Comparison of ENCODE assay signal across 12 cellular contexts in genomic region chr16:65546353-65546791, GRCh38.
DNase-seq lines count a peak whose midpoint lies in the region; ATAC-seq and TF ChIP-seq lines count a peak whose summit lies in the region.
"Had no signal": no experiment of that assay in that cellular context is flagged by ENCODE, and none has a peak within 500 bp of the region (broad histone marks: within the 10 kb centered on the region; RNA-seq: fewer than 3 reads in every experiment).

No MANE protein-coding gene starts in this region.

- no TSS peak for BruUV-seq in PC-3 (replicated peaks; lab: Mats Ljungman, UMichigan)

- H3K9me2 ChIP-seq in PC-3 (replicated peaks; ENCODE audit: low read length), result no peaks in the 10 kb centered on the region

- intact Hi-C loops in PC-3 (cut with micrococcal nuclease), result no loop called here

- no peaks in the 10 kb centered on the region for H3F3A ChIP-seq in PC-3 (ENCODE audit: low read length, unreplicated experiment)

- TF ChIP-seq CTCF in RWPE2 (IDR thresholded peaks at IDR 0.05; ENCODE audit: poor library complexity, severe bottlenecking) (no peak), fibroblast of lung (conservative IDR thresholded peaks at IDR 0.05 in 1 of 2, IDR thresholded peaks at IDR 0.05 in 1 of 2; ENCODE audit: low read depth in 1 of 2, low read length in 2 of 2) (no peak), PC-3 (conservative IDR thresholded peaks at IDR 0.05; ENCODE audit: low read depth, low read length) (no peak), GM13977 (IDR thresholded peaks at IDR 0.05; ENCODE audit: extremely low read depth, insufficient read depth, missing control alignments) (no peak)

- peak overlapping the region; percentile 78 for H3K27ac ChIP-seq in RWPE2 (ENCODE audit: poor library complexity, severe bottlenecking)
- H3K27ac ChIP-seq in fibroblast of lung (ENCODE audit: insufficient read depth, low read length), result no peak overlapping the region
- peak overlapping the region; percentile 98 for H3K27ac ChIP-seq in mesodermal cell (ENCODE audit: low read depth, low read length, severe bottlenecking)
- no peak overlapping the region for H3K27ac ChIP-seq in PC-3 (ENCODE audit: low read length)
- H3K27ac ChIP-seq: vagina had no signal

- H4K20me1 ChIP-seq in fibroblast of lung (ENCODE audit: control insufficient read depth, extremely low read depth, insufficient read depth, low read length) (no peaks in the 10 kb centered on the region), PC-3 (ENCODE audit: low read length) (no peaks in the 10 kb centered on the region)

- H3K4me2 ChIP-seq in fibroblast of lung (ENCODE audit: extremely low read depth, insufficient read depth, low read length) (peak overlapping the region; percentile 88), PC-3 (ENCODE audit: low read length) (no peak overlapping the region)

- WGBS in mesodermal cell (ENCODE audit: insufficient coverage in 2 of 2), 2 experiments, result 61 to 67% methylated on average over 1 to 2 of the region's 3 CpGs

- no peaks in the 10 kb centered on the region for H3K27me3 ChIP-seq in RWPE2 (ENCODE audit: insufficient read depth, poor library complexity, severe bottlenecking)
- H3K27me3 ChIP-seq in fibroblast of lung (ENCODE audit: control insufficient read depth, insufficient read depth, low read length), result no peaks in the 10 kb centered on the region
- no peaks in the 10 kb centered on the region for H3K27me3 ChIP-seq in PC-3 (ENCODE audit: low read length)
- H3K27me3 ChIP-seq: vagina had no signal

- H3K9me3 ChIP-seq in RWPE2 (ENCODE audit: severe bottlenecking) (no peaks in the 10 kb centered on the region), fibroblast of lung (ENCODE audit: control insufficient read depth, insufficient read depth, low read depth, low read length) (no peaks in the 10 kb centered on the region), mesodermal cell (ENCODE audit: control insufficient read depth, low read length) (peaks cover 8% of the 10 kb centered on the region), PC-3 (ENCODE audit: low read length) (no peaks in the 10 kb centered on the region)
- H3K9me3 ChIP-seq: vagina had no signal

- H3K4me1 ChIP-seq in RWPE2 (ENCODE audit: insufficient read depth, poor library complexity, severe bottlenecking) (peaks cover 15% of the 10 kb centered on the region), fibroblast of lung (ENCODE audit: control insufficient read depth, extremely low read depth, insufficient read depth, low read length) (peaks cover 19% of the 10 kb centered on the region), mesodermal cell (ENCODE audit: control insufficient read depth, insufficient read depth, low read length, poor library complexity, severe bottlenecking) (peaks cover 46% of the 10 kb centered on the region), PC-3 (ENCODE audit: insufficient read depth, low read length) (peaks cover 21% of the 10 kb centered on the region)

- in situ Hi-C loops in GM13977 (cut with MboI; ENCODE audit: low pct_unique_long_range_greater_than_20kb, low sequenced_read_pairs, unreplicated experiment), result no loop called here

- CTCF ChIA-PET in PC-3 (lab: Charles Lee), result no interaction called here

- DNase-seq in EL, result peak; percentile 17
- no peak for DNase-seq in RWPE2 (ENCODE audit: low spot score)
- DNase-seq in fibroblast of lung (ENCODE audit: low read depth in 2 of 2), result peak; percentile 45 to 84
- no peak for DNase-seq in PC-3
- DNase-seq in GM13977 (ENCODE audit: low spot score), result no peak
- DNase-seq in COLO668 (lab: John Stamatoyannopoulos, UW; ENCODE audit: unreplicated experiment), result no peak
- DNase-seq: activated CD4-positive, alpha-beta memory T cell treated with anti-CD3 and anti-CD28 coated beads, Interleukin-2, amount 10 ng/mL, durations not matched to agents 7 days and 5 days; C1 segment of cervical spinal cord had no signal

- H2AFZ ChIP-seq in fibroblast of lung (ENCODE audit: low read length), result peak overlapping the region; percentile 53
- no peak overlapping the region for H2AFZ ChIP-seq in PC-3 (ENCODE audit: low read length)

- H3K36me3 ChIP-seq in RWPE2 (ENCODE audit: low read depth) (no peaks in the 10 kb centered on the region), fibroblast of lung (ENCODE audit: control insufficient read depth, insufficient read depth, low read length) (no peaks in the 10 kb centered on the region), mesodermal cell (ENCODE audit: control insufficient read depth, insufficient read depth, low read length) (no peaks in the 10 kb centered on the region), PC-3 (ENCODE audit: low read depth, low read length) (no peaks in the 10 kb centered on the region)
- H3K36me3 ChIP-seq: vagina had no signal

- POLR2A ChIA-PET in PC-3 (lab: Charles Lee; ENCODE audit: unreplicated experiment), result no interaction called here

- no peak overlapping the region for H3K9ac ChIP-seq in fibroblast of lung (ENCODE audit: insufficient read depth, low read length)
- H3K9ac ChIP-seq in PC-3 (ENCODE audit: low read length), result no peak overlapping the region

- no peak overlapping the region for H3K4me3 ChIP-seq in RWPE2 (ENCODE audit: severe bottlenecking)
- no peak overlapping the region for H3K4me3 ChIP-seq in fibroblast of lung (replicated peaks in 1 of 4; ENCODE audit: control extremely low read depth in 1 of 4, insufficient read depth in 1 of 4, low read depth in 3 of 4, low read length in 4 of 4)
- H3K4me3 ChIP-seq in mesodermal cell (ENCODE audit: extremely low read depth, insufficient read depth, low read length, poor library complexity, severe bottlenecking), result no peak overlapping the region
- H3K4me3 ChIP-seq in PC-3 (ENCODE audit: low read length), result no peak overlapping the region
- H3K4me3 ChIP-seq: vagina had no signal

- ATAC-seq in RWPE2 (ENCODE audit: low read depth) (no peak), PC-3 (no peak; the same call in 1 of the 2 replicates), GM18873 (IDR thresholded peaks at IDR 0.05; ENCODE audit: low FRiP score, unreplicated experiment) (no peak)
- ATAC-seq: activated T-helper 17 cell treated with anti-CD3 and anti-CD28 coated beads, Interleukin-2, amount 50 U/mL, for 72 hours had no signal

- H3K79me2 ChIP-seq in fibroblast of lung (ENCODE audit: control insufficient read depth, insufficient read depth, low read length) (no peaks in the 10 kb centered on the region), PC-3 (ENCODE audit: low read length) (no peaks in the 10 kb centered on the region)

Comparison
In these comparisons a context has a peak if more than half of its experiments do, and no peak if none do; other contexts are left out.
1. DNase-seq: peak in EL (single experiment) and fibroblast of lung (2 of 2); none in RWPE2 (single experiment), PC-3 (single experiment), GM13977 (single experiment) and COLO668 (single experiment).
2. H3K27ac ChIP-seq: peak in RWPE2 (single experiment) and mesodermal cell (single experiment); none in fibroblast of lung (single experiment) and PC-3 (single experiment).